In genomic region chr4:172055498-172055897, GRCh38 we compare ENCODE assay signal across 19 cellular contexts.
"Had no signal": no experiment of that assay in that cellular context is flagged by ENCODE, and none has a peak within 500 bp of the region (broad histone marks: within the 10 kb centered on the region; RNA-seq: fewer than 3 reads in every experiment).

No MANE protein-coding gene starts in this region.

- H3K9me3 Mint-ChIP-seq: stimulated activated memory B cell treated with anti-CD40 and anti-IgM and Interleukin-4, amounts not matched to agents 10 μg/mL and 1 μg/mL and 100 μg/mL, for 72 hours had no signal

- H3K27ac Mint-ChIP-seq: activated CD4-positive, alpha-beta memory T cell treated with anti-CD3 and anti-CD28 coated beads for 36 hours; activated naive CD4-positive, alpha-beta T cell treated with anti-CD3 and anti-CD28 coated beads for 36 hours; activated naive CD8-positive, alpha-beta T cell treated with anti-CD3 and anti-CD28 coated beads, Interleukin-2, amount 10 ng/mL, durations not matched to agents 7 days and 5 days; activated T-cell treated with anti-CD3 and anti-CD28 coated beads, Interleukin-2, amount 50 U/mL, for 72 hours; naive thymus-derived CD4-positive, alpha-beta T cell; stimulated activated memory B cell treated with anti-CD40 and anti-IgM and Interleukin-4, amounts not matched to agents 10 μg/mL and 1 μg/mL and 100 μg/mL, for 72 hours had no signal

- H3K4me1 Mint-ChIP-seq: activated naive CD8-positive, alpha-beta T cell treated with anti-CD3 and anti-CD28 coated beads, Interleukin-2, amount 10 ng/mL, durations not matched to agents 7 days and 5 days; central memory CD8-positive, alpha-beta T cell; naive thymus-derived CD4-positive, alpha-beta T cell; neural crest cell; stimulated activated memory B cell treated with anti-CD40 and anti-IgM and Interleukin-4, amounts not matched to agents 10 μg/mL and 1 μg/mL and 100 μg/mL, for 72 hours had no signal

- H3K27me3 Mint-ChIP-seq: activated CD4-positive, alpha-beta memory T cell treated with anti-CD3 and anti-CD28 coated beads for 36 hours; activated naive CD8-positive, alpha-beta T cell treated with anti-CD3 and anti-CD28 coated beads, Interleukin-2, amount 10 ng/mL, durations not matched to agents 7 days and 5 days; central memory CD8-positive, alpha-beta T cell; naive thymus-derived CD4-positive, alpha-beta T cell; stimulated activated memory B cell treated with anti-CD40 and anti-IgM and Interleukin-4, amounts not matched to agents 10 μg/mL and 1 μg/mL and 100 μg/mL, for 72 hours had no signal

- H3K4me3 Mint-ChIP-seq: activated CD4-positive, alpha-beta memory T cell treated with anti-CD3 and anti-CD28 coated beads for 36 hours; activated naive CD4-positive, alpha-beta T cell treated with anti-CD3 and anti-CD28 coated beads for 36 hours; activated naive CD8-positive, alpha-beta T cell treated with anti-CD3 and anti-CD28 coated beads, Interleukin-2, amount 10 ng/mL, durations not matched to agents 7 days and 5 days; activated T-cell treated with anti-CD3 and anti-CD28 coated beads, Interleukin-2, amount 50 U/mL, for 72 hours; central memory CD8-positive, alpha-beta T cell; naive thymus-derived CD4-positive, alpha-beta T cell; neural crest cell; stimulated activated memory B cell treated with anti-CD40 and anti-IgM and Interleukin-4, amounts not matched to agents 10 μg/mL and 1 μg/mL and 100 μg/mL, for 72 hours had no signal

- ATAC-seq: activated T-cell treated with anti-CD3 and anti-CD28 coated beads, Interleukin-2, amount 50 U/mL, for 72 hours; gastrocnemius medialis; naive thymus-derived CD4-positive, alpha-beta T cell; sciatic nerve; stimulated activated memory B cell treated with anti-CD40 and anti-IgM and Interleukin-4, amounts not matched to agents 10 μg/mL and 1 μg/mL and 100 μg/mL, for 72 hours had no signal

- H3K36me3 Mint-ChIP-seq: activated CD4-positive, alpha-beta memory T cell treated with anti-CD3 and anti-CD28 coated beads for 36 hours; activated naive CD8-positive, alpha-beta T cell treated with anti-CD3 and anti-CD28 coated beads, Interleukin-2, amount 10 ng/mL, durations not matched to agents 7 days and 5 days; naive thymus-derived CD4-positive, alpha-beta T cell; stimulated activated memory B cell treated with anti-CD40 and anti-IgM and Interleukin-4, amounts not matched to agents 10 μg/mL and 1 μg/mL and 100 μg/mL, for 72 hours had no signal

- DNase-seq: activated CD4-positive, alpha-beta memory T cell treated with anti-CD3 and anti-CD28 coated beads for 36 hours; activated CD4-positive, alpha-beta T cell treated with anti-CD3 and anti-CD28 coated beads for 48 hours; activated effector memory CD4-positive, alpha-beta T cell treated with Interleukin-2 at 50 U/mL for 16 hours; activated naive CD4-positive, alpha-beta T cell treated with anti-CD3 and anti-CD28 coated beads for 36 hours; activated naive CD8-positive, alpha-beta T cell treated with anti-CD3 and anti-CD28 coated beads, Interleukin-2, amount 10 ng/mL, durations not matched to agents 7 days and 5 days; activated T-cell treated with anti-CD3 and anti-CD28 coated beads, Interleukin-2, amount 50 U/mL, for 72 hours; amniotic stem cell; dorsolateral prefrontal cortex; esophagus squamous epithelium; gastrocnemius medialis; hippocampal formation; left ventricle myocardium inferior; naive thymus-derived CD4-positive, alpha-beta T cell; small intestine; stomach had no signal
